9 cellular contexts compared by ENCODE assay signal in genomic region chr16:75005697-75006096, GRCh38.
"Had no signal": no experiment of that assay in that cellular context is flagged by ENCODE, and none has a peak within 500 bp of the region (broad histone marks: within the 10 kb centered on the region; RNA-seq: fewer than 3 reads in every experiment).

No MANE protein-coding gene starts in this region.

- DNase-seq: GM23248, GOT3, H7, HFFc6, IMR-90 had no signal

- H3K9me3 ChIP-seq: HAP-1 had no signal

- ATAC-seq: HCT116, K562 had no signal

- H3K27ac ChIP-seq: GM23248, HL-60 had no signal

- H3K36me3 ChIP-seq: HAP-1 had no signal

- H3K4me3 Mint-ChIP-seq: HFFc6 had no signal

- H3K4me3 ChIP-seq: GM23248, HAP-1, K562 had no signal

- H3K9me3 Mint-ChIP-seq: HFFc6 had no signal

- H2AFZ ChIP-seq: GM23248 had no signal

- H3K9ac ChIP-seq: GM23248 had no signal
